In genomic region chr14:61296707-61297502, GRCh38 we compare ENCODE assay signal across 8 cellular contexts. TPM values are rescaled to one million over a fixed set of nuclear protein-coding genes. Genes with fewer than 3 reads are reported as not detected.
DNase-seq lines count a peak whose midpoint lies in the region; ATAC-seq, FAIRE-seq and TF ChIP-seq lines count a peak whose summit lies in the region.

No MANE protein-coding gene starts in this region.

- no peaks in the 10 kb centered on the region for H3K9me3 Mint-ChIP-seq in astrocyte (ENCODE audit: unreplicated experiment)

- TF ChIP-seq CTCF in AG10803 (conservative IDR thresholded peaks at IDR 0.05; ENCODE audit: low read length) (peak; percentile 79), astrocyte (IDR thresholded peaks at IDR 0.05; ENCODE audit: insufficient read depth, low read depth, low read length) (peak; percentile 69), kidney epithelial cell (IDR thresholded peaks at IDR 0.05; ENCODE audit: insufficient read depth, low read length, poor library complexity, severe bottlenecking) (peak; percentile 74)

- H3K36me3 ChIP-seq in astrocyte (ENCODE audit: insufficient read depth, low read length) (no peaks in the 10 kb centered on the region), kidney epithelial cell (ENCODE audit: control insufficient read depth, insufficient read depth, low read length) (no peaks in the 10 kb centered on the region)

- ATAC-seq in HG02973 (IDR thresholded peaks at IDR 0.05; ENCODE audit: unreplicated experiment) (no peak), GM21367 (IDR thresholded peaks at IDR 0.05; ENCODE audit: unreplicated experiment) (no peak)

- H3K4me1 ChIP-seq in astrocyte (ENCODE audit: insufficient read depth, low read length): no peaks in the 10 kb centered on the region

- H4K20me1 ChIP-seq in astrocyte (ENCODE audit: insufficient read depth, low read length): no peaks in the 10 kb centered on the region

- H3K4me3 ChIP-seq in AG10803 (ENCODE audit: low read length) (no peak overlapping the region), astrocyte (ENCODE audit: insufficient read depth, low read depth, low read length) (no peak overlapping the region), kidney epithelial cell (ENCODE audit: low read depth, low read length) (no peak overlapping the region)

- no peak overlapping the region for H3K9ac ChIP-seq in astrocyte (ENCODE audit: low read length)

- peak; percentile 34 for DNase-seq in AG10803 (ENCODE audit: low read depth)
- DNase-seq in NCI-H128 (lab: John Stamatoyannopoulos, UW; ENCODE audit: unreplicated experiment): peak; percentile 17
- peak; percentile 11 for DNase-seq in astrocyte (ENCODE audit: low read depth)
- DNase-seq in kidney epithelial cell (ENCODE audit: low read depth): no peak
- no peak for DNase-seq in HuH-7 (ENCODE audit: low spot score)

- H3K27ac Mint-ChIP-seq in astrocyte (ENCODE audit: unreplicated experiment): no peak overlapping the region

- FAIRE-seq in G401.6 (lab: Jason Lieb, UNC) (peak; percentile 66), astrocyte (lab: Jason Lieb, UNC) (no peak)

- no peaks in the 10 kb centered on the region for H3K36me3 Mint-ChIP-seq in astrocyte (ENCODE audit: low read depth, unreplicated experiment)

- H3K4me1 Mint-ChIP-seq in astrocyte (ENCODE audit: low read depth, unreplicated experiment): no peaks in the 10 kb centered on the region

- no peaks in the 10 kb centered on the region for H3K79me2 ChIP-seq in astrocyte (ENCODE audit: insufficient read depth, low read length)

- no peak overlapping the region for H3K27ac ChIP-seq in astrocyte (ENCODE audit: low read depth, low read length)

- peaks cover 20% of the 10 kb centered on the region for H3K27me3 ChIP-seq in astrocyte (ENCODE audit: insufficient read depth, low read length)
- peaks cover 2% of the 10 kb centered on the region for H3K27me3 ChIP-seq in kidney epithelial cell (ENCODE audit: control insufficient read depth, insufficient read depth, low read length)

- peaks cover 14% of the 10 kb centered on the region for H3K27me3 Mint-ChIP-seq in astrocyte (ENCODE audit: low read depth, unreplicated experiment)

- H3K4me2 ChIP-seq in astrocyte (ENCODE audit: low read length): no peak overlapping the region

- H3K9me3 ChIP-seq in astrocyte (ENCODE audit: insufficient read depth, low read depth, low read length): no peaks in the 10 kb centered on the region

- no peak overlapping the region for H3K4me3 Mint-ChIP-seq in astrocyte (ENCODE audit: unreplicated experiment)

- no peak overlapping the region for H2AFZ ChIP-seq in astrocyte (ENCODE audit: low read depth, low read length)

RNA-seq across cellular contexts. Expression of gene TMEM30B, which starts 15.8 kb away (rescaled TPM):
- total RNA-seq in astrocyte (0.36 TPM in 1 of 2 replicates, not detected in the other), kidney epithelial cell (11.3 and 14.1 TPM in 2 replicates)

RNA-seq across cellular contexts. Expression of gene PRKCH, which starts 24.5 kb away (rescaled TPM):
- total RNA-seq in astrocyte: 5.4 and 6.0 TPM in 2 replicates
- total RNA-seq in kidney epithelial cell: 8.4 and 10.5 TPM in 2 replicates

Comparison
In these comparisons a context has a peak if more than half of its experiments do, and no peak if none do; other contexts are left out.
1. DNase-seq: peak in AG10803 (single experiment), NCI-H128 (single experiment) and astrocyte (single experiment); none in kidney epithelial cell (single experiment) and HuH-7 (single experiment).
2. Peak in every context shown above with its lines, with median percentiles within 50 percentile points of each other: CTCF ChIP-seq.